10 cellular contexts compared by ENCODE assay signal in the genomic region with DNA sequence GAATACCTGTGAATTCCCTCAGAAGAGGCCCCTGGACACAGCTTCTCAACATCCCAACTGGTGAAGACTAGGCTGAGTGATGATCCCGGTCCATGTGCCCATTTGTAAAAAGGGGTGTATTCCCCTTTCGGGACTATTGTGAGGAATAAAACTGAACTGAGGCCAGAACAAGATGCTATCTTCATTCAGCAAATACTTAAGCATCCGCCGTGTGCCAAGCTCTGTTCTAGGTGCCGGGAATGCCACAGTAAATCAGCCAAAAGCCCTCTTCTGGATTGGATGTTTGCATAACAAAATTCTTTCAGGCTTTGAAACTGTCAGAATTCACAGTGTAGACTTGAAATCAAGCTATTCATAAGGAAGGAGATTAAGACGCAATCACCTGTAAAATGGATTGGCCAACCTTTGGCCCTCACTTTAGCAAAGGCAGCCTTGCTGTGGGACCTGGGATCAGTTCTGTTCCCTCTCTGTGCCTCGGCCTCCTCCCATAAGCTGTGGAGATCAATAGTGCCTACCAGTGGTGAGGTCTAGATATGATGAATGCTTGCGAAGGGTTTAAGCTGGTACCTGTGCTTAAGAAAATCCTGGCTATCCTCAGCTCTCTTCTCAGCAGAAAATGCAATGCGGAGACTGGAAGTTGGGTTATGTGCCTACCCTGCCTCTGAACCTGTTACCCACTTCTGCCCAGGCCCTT. TPM values are rescaled to one million over a fixed set of nuclear protein-coding genes. Genes with fewer than 3 reads are reported as not detected.
DNase-seq lines count a peak whose midpoint lies in the region; ATAC-seq, FAIRE-seq and TF ChIP-seq lines count a peak whose summit lies in the region.
"Had no signal": no experiment of that assay in that cellular context is flagged by ENCODE, and none has a peak within 500 bp of the region (broad histone marks: within the 10 kb centered on the region; RNA-seq: fewer than 3 reads in every experiment).

No MANE protein-coding gene starts in this region.

- H2BK5ac ChIP-seq in H9 (ENCODE audit: insufficient read length, low read length) (no peak overlapping the region), H1 (ENCODE audit: low read depth, low read length) (peak overlapping the region; percentile 80; the same call in 1 of the 2 replicates)

- H3K27ac ChIP-seq in H9 (ENCODE audit: insufficient read length, low read depth, low read length), result no peak overlapping the region
- no peak overlapping the region for H3K27ac ChIP-seq in OCI-LY7 (ENCODE audit: low read depth, low read length, poor library complexity, severe bottlenecking)
- no peak overlapping the region for H3K27ac ChIP-seq in H1 (ENCODE audit: low read depth, low read length)
- no peak overlapping the region for H3K27ac ChIP-seq in neutrophil

- TF ChIP-seq POLR2A in H1 (IDR thresholded peaks at IDR 0.05; ENCODE audit: control extremely low read depth in 1 of 2, low read depth in 2 of 2, low read length in 2 of 2), result no peak

- peak; percentile 37; the same call in 1 of the 3 replicates for TF ChIP-seq CTCF in H9 (conservative IDR thresholded peaks at IDR 0.05)
- TF ChIP-seq CTCF in OCI-LY7 (conservative IDR thresholded peaks at IDR 0.05; ENCODE audit: low read length), result peak; percentile 50
- peak; percentile 3 to 54 (median 19); a peak in 3 of 4 replicates for TF ChIP-seq CTCF in H1 (IDR thresholded peaks at IDR 0.05; ENCODE audit: control extremely low read depth in 1 of 3, insufficient read depth in 1 of 3, low read depth in 1 of 3, low read length in 3 of 3)
- no peak for TF ChIP-seq CTCF in neutrophil (IDR thresholded peaks at IDR 0.05)

- H3K4ac ChIP-seq in H9 (ENCODE audit: low read depth, low read length) (no peak overlapping the region), H1 (replicated peaks; ENCODE audit: insufficient read length, low read depth, low read length) (peak overlapping the region; percentile 50)

- H3K27me3 Mint-ChIP-seq in H9 (ENCODE audit: low read depth), result peaks cover 25% of the 10 kb centered on the region

- peaks cover 11% of the 10 kb centered on the region for H3K23me2 ChIP-seq in H9 (ENCODE audit: insufficient read length, low read depth, low read length, poor library complexity, severe bottlenecking)
- H3K23me2 ChIP-seq in H1 (ENCODE audit: low read depth, low read length), result peaks cover 10% of the 10 kb centered on the region; the same call in 1 of the 2 replicates

- no peak overlapping the region for H3K4me3 ChIP-seq in OCI-LY7 (ENCODE audit: low read depth, low read length, poor library complexity, severe bottlenecking)
- H3K4me3 ChIP-seq in H1 (ENCODE audit: extremely low read depth in 1 of 4, insufficient read depth in 2 of 4, low read depth in 3 of 4, low read length in 4 of 4), result peak overlapping the region; percentile 78 to 92 (median 80); a peak in 6 of 8 replicates
- peak overlapping the region; percentile 78 to 81 for H3K4me3 ChIP-seq in neutrophil (ENCODE audit: low read depth in 1 of 2, low read length in 1 of 2)

- H3K9me3 ChIP-seq in H9 (ENCODE audit: control insufficient read depth, low read depth, low read length) (no peaks in the 10 kb centered on the region), OCI-LY7 (ENCODE audit: low read length) (no peaks in the 10 kb centered on the region), H1 (ENCODE audit: insufficient read depth in 2 of 2, low read depth in 1 of 2, low read length in 1 of 2) (no peaks in the 10 kb centered on the region), neutrophil (no peaks in the 10 kb centered on the region)

- no peak overlapping the region for H4K8ac ChIP-seq in H9 (replicated peaks; ENCODE audit: insufficient read length, low read depth, low read length)
- no peak overlapping the region for H4K8ac ChIP-seq in H1 (ENCODE audit: extremely low read depth, insufficient read depth, low read length)

- H3K27ac Mint-ChIP-seq in H9, result peak overlapping the region in 2 of 3 experiments; percentile 44 to 94; a peak in 4 of 7 replicates
- H3K27ac Mint-ChIP-seq: activated B cell treated with CpG ODN at 0.5 μM for 24 hours had no signal

- H2BK15ac ChIP-seq in H9 (ENCODE audit: low read depth, low read length) (no peak overlapping the region), H1 (ENCODE audit: low read length) (peak overlapping the region; percentile 84)

- no peaks in the 10 kb centered on the region for H3K36me3 ChIP-seq in OCI-LY7 (ENCODE audit: insufficient read depth, low read length)
- peaks cover 0 to 5% (median 0%) of the 10 kb centered on the region in 4 experiments; a peak in 2 of 8 replicates for H3K36me3 ChIP-seq in H1 (ENCODE audit: control insufficient read depth in 2 of 4, insufficient read depth in 4 of 4, low read length in 3 of 4)
- no peaks in the 10 kb centered on the region for H3K36me3 ChIP-seq in neutrophil

- no peaks in the 10 kb centered on the region; a peak in 1 of 5 replicates for H3K9me3 Mint-ChIP-seq in H9
- H3K9me3 Mint-ChIP-seq: activated B cell treated with CpG ODN at 0.5 μM for 24 hours had no signal

- H4K5ac ChIP-seq in H9 (ENCODE audit: insufficient read length, low read depth, low read length) (no peak overlapping the region), H1 (ENCODE audit: insufficient read length, low read depth, low read length) (no peak overlapping the region)

- H3K23ac ChIP-seq in H9 (ENCODE audit: insufficient read length, low read depth, low read length) (no peak overlapping the region), H1 (ENCODE audit: insufficient read length) (no peak overlapping the region)

- no peak for DNase-seq in H9
- DNase-seq in OCI-LY7 (ENCODE audit: low spot score), result no peak
- no peak for DNase-seq in H1 (ENCODE audit: low read depth in 1 of 2, low spot score in 2 of 2)
- DNase-seq in NK-92 treated with Interleukin-12 subunit alpha and Interleukin-12 subunit beta, amount 100 ng/mL, for 24 hours (lab: John Stamatoyannopoulos, UW), result no peak
- DNase-seq: activated B cell treated with CpG ODN at 0.5 μM for 24 hours; MV-4-11; stimulated activated naive CD4-positive, alpha-beta T cell treated with Interleukin-2 at 50 U/mL for 16 hours had no signal

- H2BK20ac ChIP-seq in H9 (ENCODE audit: low read depth, low read length, poor library complexity, severe bottlenecking) (no peak overlapping the region), H1 (ENCODE audit: low read length) (peak overlapping the region; percentile 90; the same call in 1 of the 2 replicates)

- H3K27me3 ChIP-seq in H9 (ENCODE audit: insufficient read depth, low read length) (peaks cover 3% of the 10 kb centered on the region; the same call in 1 of the 2 replicates), H1 (replicated peaks in 1 of 4; ENCODE audit: control insufficient read depth in 3 of 4, extremely low read depth in 1 of 4, insufficient read depth in 3 of 4, low read length in 3 of 4) (peaks cover 0 to 17% (median 10%) of the 10 kb centered on the region in 4 experiments; a peak in 6 of 7 replicates), neutrophil (peaks cover 88% of the 10 kb centered on the region)

- H2BK120ac ChIP-seq in H9 (ENCODE audit: low read depth, low read length, poor library complexity, severe bottlenecking) (no peak overlapping the region), H1 (replicated peaks; ENCODE audit: low read depth, low read length) (peak overlapping the region; percentile 48)

- H3K4me1 ChIP-seq in H9 (ENCODE audit: insufficient read depth, low read length), result 0 out of 2 replicates have a peak, but pooled peaks cover 2% of the 10 kb centered on the region
- H3K4me1 ChIP-seq in OCI-LY7 (ENCODE audit: insufficient read depth, low read length, poor library complexity, severe bottlenecking), result peaks cover 31% of the 10 kb centered on the region
- H3K4me1 ChIP-seq in H1 (replicated peaks in 1 of 4; ENCODE audit: control insufficient read depth in 3 of 4, insufficient read depth in 4 of 4, low read length in 3 of 4), result peaks cover 14 to 23% (median 17%) of the 10 kb centered on the region in 4 experiments
- peaks cover 38 to 59% of the 10 kb centered on the region in 2 experiments for H3K4me1 ChIP-seq in neutrophil (ENCODE audit: control insufficient read depth in 1 of 2, insufficient read depth in 1 of 2, low read depth in 1 of 2, low read length in 1 of 2)

- WGBS in H9 (ENCODE audit: extremely low coverage, insufficient read length, low lambda C conversion rate), result no CpG with 5 or more reads among the region's 9 CpGs
- WGBS in H1 (ENCODE audit: extremely low coverage in 1 of 2, insufficient coverage in 1 of 2, insufficient read length in 1 of 2, insufficient replicate concordance in 2 of 2, low coverage in 1 of 2, low lambda C conversion rate in 2 of 2, missing lambda C conversion rate in 1 of 2), 2 experiments, result 89% methylated on average over 9 of the region's 9 CpGs; no CpG with 5 or more reads in 1 of the 2 experiments

- CTCF ChIA-PET in OCI-LY7 (lab: Charles Lee; ENCODE audit: unreplicated experiment), result no interaction called here
- CTCF ChIA-PET in H1 (lab: Charles Lee; ENCODE audit: partially characterized antibody), result interaction anchor here (0.6 to 26.3 kb wide), 29 partner anchors 10 to 294 kb away, joined by 3 to 372 read pairs (median 5); no protein-coding TSS in a partner anchor

- peaks cover 30 to 36% of the 10 kb centered on the region in 2 experiments for H3K4me1 Mint-ChIP-seq in H9

- H3K79me2 ChIP-seq in H9 (ENCODE audit: insufficient read depth, low read length) (peaks cover 7% of the 10 kb centered on the region; the same call in 1 of the 2 replicates), OCI-LY7 (ENCODE audit: insufficient read depth, low read depth, low read length) (no peaks in the 10 kb centered on the region), H1 (ENCODE audit: control insufficient read depth in 1 of 2, insufficient read depth in 2 of 2, low read length in 2 of 2) (peaks cover 12 to 53% of the 10 kb centered on the region in 2 experiments; a peak in 3 of 4 replicates)

- ATAC-seq in GM21576 (IDR thresholded peaks at IDR 0.05; ENCODE audit: unreplicated experiment) (no peak), HG02885 (IDR thresholded peaks at IDR 0.05; ENCODE audit: poor library complexity, unreplicated experiment) (no peak)

- H4K20me1 ChIP-seq in H9 (ENCODE audit: control insufficient read depth, insufficient read depth, insufficient read length) (no peaks in the 10 kb centered on the region), OCI-LY7 (ENCODE audit: insufficient read depth, low read length) (no peaks in the 10 kb centered on the region), H1 (replicated peaks in 1 of 2; ENCODE audit: control insufficient read depth in 1 of 2, insufficient read depth in 2 of 2, low read length in 2 of 2) (peaks cover 10 to 27% of the 10 kb centered on the region in 2 experiments)

- H2AFZ ChIP-seq in H9 (ENCODE audit: low read length), result no peak overlapping the region
- H2AFZ ChIP-seq in OCI-LY7 (ENCODE audit: low read length), result no peak overlapping the region
- no peak overlapping the region for H2AFZ ChIP-seq in H1 (ENCODE audit: low read length)

- POLR2A ChIA-PET in OCI-LY7 (lab: Charles Lee), result interaction anchor here (0.6 to 0.9 kb wide), 2 partner anchors 18 to 1124 kb away, joined by 3 read pairs; no protein-coding TSS in a partner anchor
- POLR2A ChIA-PET in H1 (lab: Charles Lee; ENCODE audit: partially characterized antibody), result interaction anchor here (0.6 to 3.8 kb wide), 6 partner anchors 13 to 105 kb away, joined by 3 to 16 read pairs (median 4); no protein-coding TSS in a partner anchor

- H2AK5ac ChIP-seq in H9 (ENCODE audit: insufficient read length, low read length) (no peak overlapping the region), H1 (ENCODE audit: low read depth, low read length) (peak overlapping the region; percentile 82; the same call in 1 of the 2 replicates)

- peaks cover 0 to 14% (median 11%) of the 10 kb centered on the region in 3 experiments; a peak in 4 of 7 replicates for H3K36me3 Mint-ChIP-seq in H9 (ENCODE audit: insufficient read depth in 1 of 3, low read depth in 3 of 3)

- H3T11ph ChIP-seq in H9 (ENCODE audit: low read length), result no peak overlapping the region

- BruUV-seq in OCI-LY7 (replicated peaks; lab: Mats Ljungman, UMichigan), result no TSS peak

- TF ChIP-seq RAD21 in H1 (IDR thresholded peaks at IDR 0.05 in 1 of 2, conservative IDR thresholded peaks at IDR 0.05 in 1 of 2; ENCODE audit: low read depth in 2 of 2, low read length in 2 of 2), result peak in 1 of 2 experiments; percentile 31; a peak in 2 of 4 replicates

- FAIRE-seq in H1 (lab: Jason Lieb, UNC), result no peak

- H3K9ac ChIP-seq in H9 (ENCODE audit: extremely low read depth, insufficient read length, low read length), result no peak overlapping the region
- H3K9ac ChIP-seq in H1 (replicated peaks in 1 of 4; ENCODE audit: extremely low read depth in 1 of 4, low read depth in 3 of 4, low read length in 3 of 4), result no peak overlapping the region

- H3K18ac ChIP-seq in H9 (ENCODE audit: insufficient read length, low read depth, low read length), result no peak overlapping the region
- peak overlapping the region; percentile 91; the same call in 1 of the 2 replicates for H3K18ac ChIP-seq in H1 (ENCODE audit: extremely low read depth, low read length)

- H3K4me2 ChIP-seq in H9 (ENCODE audit: insufficient read depth, insufficient read length, low read length) (no peak overlapping the region), OCI-LY7 (ENCODE audit: low read length) (no peak overlapping the region), H1 (ENCODE audit: insufficient read depth in 1 of 2, low read depth in 2 of 2, low read length in 2 of 2) (peak overlapping the region; percentile 70 to 87)

- H2BK12ac ChIP-seq in H9 (ENCODE audit: insufficient read length, low read depth, low read length), result no peak overlapping the region
- peak overlapping the region; percentile 95; the same call in 1 of the 2 replicates for H2BK12ac ChIP-seq in H1 (ENCODE audit: low read depth, low read length)

- intact Hi-C loops in OCI-LY7 (cut with micrococcal nuclease; ENCODE audit: unreplicated experiment), result no loop called here

- no peak for TF ChIP-seq EP300 in H1 (IDR thresholded peaks at IDR 0.05; ENCODE audit: borderline replicate concordance in 1 of 2, low read depth in 2 of 2, low read length in 2 of 2)

- no peaks in the 10 kb centered on the region for H3K79me1 ChIP-seq in H9 (ENCODE audit: insufficient read depth, low read depth, low read length, poor library complexity, severe bottlenecking)
- H3K79me1 ChIP-seq in H1 (ENCODE audit: low read depth, low read length), result peaks cover 4% of the 10 kb centered on the region

- H3K56ac ChIP-seq in H9 (ENCODE audit: insufficient read length, low read depth, low read length) (no peak overlapping the region), H1 (replicated peaks; ENCODE audit: insufficient read length, low read depth, low read length) (no peak overlapping the region)

- no peaks in the 10 kb centered on the region for H3K9me2 ChIP-seq in OCI-LY7 (ENCODE audit: insufficient read depth, low read length)

- H3K14ac ChIP-seq in H9 (ENCODE audit: insufficient read depth, low read length) (no peak overlapping the region), H1 (ENCODE audit: insufficient read length) (no peak overlapping the region)

- H4K91ac ChIP-seq in H9 (ENCODE audit: insufficient read length, low read depth, low read length) (no peak overlapping the region), H1 (replicated peaks; ENCODE audit: insufficient read length, low read length) (no peak overlapping the region)

- peak overlapping the region; percentile 71 to 84 for H3K4me3 Mint-ChIP-seq in H9

RNA-seq across cellular contexts. Expression of a gene that starts 1.8 kb away (rescaled TPM):
- total RNA-seq in H9 (2021) (84.8 and 92.9 TPM in 2 replicates), OCI-LY7 (2022) (not detected in 2 replicates)
- not detected in 2 replicates for total RNA-seq in OCI-LY7 (2014; rRNA removed; shearing (Covaris generic))
- total RNA-seq in H1 (2021; fragmentation: NEBNext Ultra II Directional; extraction: Animal tissue kit (Norgen Biotek cat#: 25700)), result 175 and 178 TPM in 2 replicates
- 362 and 487 TPM in 2 replicates for polyA plus RNA-seq in H1 (2011; rRNA removed)
- 189 TPM for polyA plus RNA-seq in H1 (2011; cell fraction: cytosol; rRNA removed)
- 238 TPM for polyA plus RNA-seq in H1 (2011; cell fraction: nucleus; rRNA removed)
- 179 to 258 TPM (median 246 TPM) in 4 replicates for polyA plus RNA-seq in H1 (2012, experiment 1 of 2)
- polyA plus RNA-seq in H1 (2012, experiment 2 of 2), result 250 TPM
- 256 TPM for polyA plus RNA-seq in H1 (2013, experiment 1 of 2)
- 256 TPM for polyA plus RNA-seq in H1 (2013, experiment 2 of 2)
- 155 and 168 TPM in 2 replicates for polyA minus RNA-seq in H1 (2011; rRNA and poly(A)+ RNA removed)
- polyA minus RNA-seq in H1 (2011; cell fraction: cytosol; rRNA and poly(A)+ RNA removed), result 169 TPM
- 75.5 TPM for polyA minus RNA-seq in H1 (2011; cell fraction: nucleus; rRNA and poly(A)+ RNA removed)

Comparison
In these comparisons a context has a peak if more than half of its experiments do, and no peak if none do; other contexts are left out.
1. H3K4me2 ChIP-seq: peak in H1 (2 of 2); none in H9 (single experiment) and OCI-LY7 (single experiment).
2. RNA of a gene that starts 1.8 kb away (total RNA-seq): 175 to 178 TPM in H1 and 84.8 to 92.9 TPM in H9; not detected in OCI-LY7; every median in the first group is over 10 times any median in the second.